Comparison of ENCODE assay signal across 1 cellular context in genomic region chr10:8581521-8582225, GRCh38.
TF ChIP-seq lines count a peak whose summit lies in the region.

No MANE protein-coding gene starts in this region.

TF ChIP-seq in H1, 55 proteins besides CTCF, POLR2A, EP300 and RAD21 (continued from another document):
- TF ChIP-seq RFX5 (IDR thresholded peaks at IDR 0.05; ENCODE audit: borderline replicate concordance, low read depth, low read length) (no peak), SP2 (IDR thresholded peaks at IDR 0.05; ENCODE audit: low read length) (no peak), SIN3A (conservative IDR thresholded peaks at IDR 0.05 in 1 of 2, IDR thresholded peaks at IDR 0.05 in 1 of 2; ENCODE audit: low read depth in 1 of 2, low read length in 2 of 2) (no peak), GTF2F1 (IDR thresholded peaks at IDR 0.05; ENCODE audit: borderline replicate concordance, low read depth, low read length) (no peak), NANOG (IDR thresholded peaks at IDR 0.05; ENCODE audit: insufficient read depth, low read depth, low read length, poor library complexity, severe bottlenecking) (no peak), FOSL1 (IDR thresholded peaks at IDR 0.05; ENCODE audit: insufficient read depth, low read depth, low read length) (no peak), CHD1 (IDR thresholded peaks at IDR 0.05; ENCODE audit: low read depth, low read length) (no peak), ZNF274 (IDR thresholded peaks at IDR 0.05; ENCODE audit: borderline replicate concordance, extremely low read depth, low read length) (no peak), CHD7 (IDR thresholded peaks at IDR 0.05; ENCODE audit: insufficient replicate concordance, low read length) (no peak), ATF2 (IDR thresholded peaks at IDR 0.05; ENCODE audit: low read length) (no peak), GABPA (IDR thresholded peaks at IDR 0.05; ENCODE audit: borderline replicate concordance, insufficient read depth, low read length) (no peak)
